ENCODE assay signal across 1 cellular context in genomic region chr1:1182491-1183220, GRCh38.
TF ChIP-seq lines count a peak whose summit lies in the region.

No MANE protein-coding gene starts in this region.

TF ChIP-seq in SK-N-SH, 30 proteins besides CTCF, POLR2A, EP300 and RAD21 (continued from another document):
- TF ChIP-seq POLR2AphosphoS5 (IDR thresholded peaks at IDR 0.05; ENCODE audit: low read depth, low read length) (no peak), ELF1 (IDR thresholded peaks at IDR 0.05) (no peak)
